In the genomic region with DNA sequence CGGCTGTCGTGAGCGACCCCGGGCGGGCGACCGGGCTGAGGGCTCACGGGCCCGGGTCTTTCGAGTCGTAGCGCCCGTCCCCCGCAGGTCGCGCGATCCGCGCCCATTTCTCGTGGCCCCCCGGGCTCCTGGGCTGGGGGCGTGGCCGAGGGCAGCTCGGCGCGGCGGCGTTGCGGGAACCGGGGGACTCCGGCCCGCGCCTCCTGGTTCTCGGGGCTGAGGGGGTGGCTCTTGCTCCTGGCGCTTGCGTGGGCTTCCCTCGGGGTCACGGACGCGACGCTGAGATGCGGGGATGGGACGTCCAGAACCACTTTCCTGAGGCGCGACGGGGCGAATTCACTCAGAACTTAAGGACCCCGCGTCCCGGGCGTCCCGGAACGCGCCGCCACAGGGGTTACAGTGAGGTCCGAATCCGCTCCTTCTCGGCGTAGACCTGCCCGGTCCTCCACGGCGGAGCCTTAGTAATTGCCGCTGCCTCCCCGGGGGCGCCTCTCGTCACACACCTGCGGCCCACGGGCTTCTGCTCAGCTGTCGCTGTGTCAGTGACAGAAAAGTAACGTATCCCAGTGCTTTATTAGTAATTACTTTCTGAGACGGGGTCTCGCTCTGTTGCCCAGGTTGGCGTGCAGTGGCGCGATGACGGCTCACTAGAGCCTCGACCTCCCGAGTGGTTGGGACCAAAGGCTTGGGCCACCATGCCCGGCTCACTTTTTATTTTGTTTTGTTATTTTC, we compare ENCODE assay signal across 1 cellular context.
TF ChIP-seq lines count a peak whose summit lies in the region.

No MANE protein-coding gene starts in this region.

TF ChIP-seq in GM23338, 12 proteins besides CTCF, POLR2A, EP300 and RAD21 (continued from another document):
- TF ChIP-seq, protein P1, sequence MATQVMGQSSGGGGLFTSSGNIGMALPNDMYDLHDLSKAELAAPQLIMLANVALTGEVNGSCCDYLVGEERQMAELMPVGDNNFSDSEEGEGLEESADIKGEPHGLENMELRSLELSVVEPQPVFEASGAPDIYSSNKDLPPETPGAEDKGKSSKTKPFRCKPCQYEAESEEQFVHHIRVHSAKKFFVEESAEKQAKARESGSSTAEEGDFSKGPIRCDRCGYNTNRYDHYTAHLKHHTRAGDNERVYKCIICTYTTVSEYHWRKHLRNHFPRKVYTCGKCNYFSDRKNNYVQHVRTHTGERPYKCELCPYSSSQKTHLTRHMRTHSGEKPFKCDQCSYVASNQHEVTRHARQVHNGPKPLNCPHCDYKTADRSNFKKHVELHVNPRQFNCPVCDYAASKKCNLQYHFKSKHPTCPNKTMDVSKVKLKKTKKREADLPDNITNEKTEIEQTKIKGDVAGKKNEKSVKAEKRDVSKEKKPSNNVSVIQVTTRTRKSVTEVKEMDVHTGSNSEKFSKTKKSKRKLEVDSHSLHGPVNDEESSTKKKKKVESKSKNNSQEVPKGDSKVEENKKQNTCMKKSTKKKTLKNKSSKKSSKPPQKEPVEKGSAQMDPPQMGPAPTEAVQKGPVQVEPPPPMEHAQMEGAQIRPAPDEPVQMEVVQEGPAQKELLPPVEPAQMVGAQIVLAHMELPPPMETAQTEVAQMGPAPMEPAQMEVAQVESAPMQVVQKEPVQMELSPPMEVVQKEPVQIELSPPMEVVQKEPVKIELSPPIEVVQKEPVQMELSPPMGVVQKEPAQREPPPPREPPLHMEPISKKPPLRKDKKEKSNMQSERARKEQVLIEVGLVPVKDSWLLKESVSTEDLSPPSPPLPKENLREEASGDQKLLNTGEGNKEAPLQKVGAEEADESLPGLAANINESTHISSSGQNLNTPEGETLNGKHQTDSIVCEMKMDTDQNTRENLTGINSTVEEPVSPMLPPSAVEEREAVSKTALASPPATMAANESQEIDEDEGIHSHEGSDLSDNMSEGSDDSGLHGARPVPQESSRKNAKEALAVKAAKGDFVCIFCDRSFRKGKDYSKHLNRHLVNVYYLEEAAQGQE (IDR thresholded peaks at IDR 0.05; ENCODE audit: unreplicated experiment) = no peak
- TF ChIP-seq, protein P2, sequence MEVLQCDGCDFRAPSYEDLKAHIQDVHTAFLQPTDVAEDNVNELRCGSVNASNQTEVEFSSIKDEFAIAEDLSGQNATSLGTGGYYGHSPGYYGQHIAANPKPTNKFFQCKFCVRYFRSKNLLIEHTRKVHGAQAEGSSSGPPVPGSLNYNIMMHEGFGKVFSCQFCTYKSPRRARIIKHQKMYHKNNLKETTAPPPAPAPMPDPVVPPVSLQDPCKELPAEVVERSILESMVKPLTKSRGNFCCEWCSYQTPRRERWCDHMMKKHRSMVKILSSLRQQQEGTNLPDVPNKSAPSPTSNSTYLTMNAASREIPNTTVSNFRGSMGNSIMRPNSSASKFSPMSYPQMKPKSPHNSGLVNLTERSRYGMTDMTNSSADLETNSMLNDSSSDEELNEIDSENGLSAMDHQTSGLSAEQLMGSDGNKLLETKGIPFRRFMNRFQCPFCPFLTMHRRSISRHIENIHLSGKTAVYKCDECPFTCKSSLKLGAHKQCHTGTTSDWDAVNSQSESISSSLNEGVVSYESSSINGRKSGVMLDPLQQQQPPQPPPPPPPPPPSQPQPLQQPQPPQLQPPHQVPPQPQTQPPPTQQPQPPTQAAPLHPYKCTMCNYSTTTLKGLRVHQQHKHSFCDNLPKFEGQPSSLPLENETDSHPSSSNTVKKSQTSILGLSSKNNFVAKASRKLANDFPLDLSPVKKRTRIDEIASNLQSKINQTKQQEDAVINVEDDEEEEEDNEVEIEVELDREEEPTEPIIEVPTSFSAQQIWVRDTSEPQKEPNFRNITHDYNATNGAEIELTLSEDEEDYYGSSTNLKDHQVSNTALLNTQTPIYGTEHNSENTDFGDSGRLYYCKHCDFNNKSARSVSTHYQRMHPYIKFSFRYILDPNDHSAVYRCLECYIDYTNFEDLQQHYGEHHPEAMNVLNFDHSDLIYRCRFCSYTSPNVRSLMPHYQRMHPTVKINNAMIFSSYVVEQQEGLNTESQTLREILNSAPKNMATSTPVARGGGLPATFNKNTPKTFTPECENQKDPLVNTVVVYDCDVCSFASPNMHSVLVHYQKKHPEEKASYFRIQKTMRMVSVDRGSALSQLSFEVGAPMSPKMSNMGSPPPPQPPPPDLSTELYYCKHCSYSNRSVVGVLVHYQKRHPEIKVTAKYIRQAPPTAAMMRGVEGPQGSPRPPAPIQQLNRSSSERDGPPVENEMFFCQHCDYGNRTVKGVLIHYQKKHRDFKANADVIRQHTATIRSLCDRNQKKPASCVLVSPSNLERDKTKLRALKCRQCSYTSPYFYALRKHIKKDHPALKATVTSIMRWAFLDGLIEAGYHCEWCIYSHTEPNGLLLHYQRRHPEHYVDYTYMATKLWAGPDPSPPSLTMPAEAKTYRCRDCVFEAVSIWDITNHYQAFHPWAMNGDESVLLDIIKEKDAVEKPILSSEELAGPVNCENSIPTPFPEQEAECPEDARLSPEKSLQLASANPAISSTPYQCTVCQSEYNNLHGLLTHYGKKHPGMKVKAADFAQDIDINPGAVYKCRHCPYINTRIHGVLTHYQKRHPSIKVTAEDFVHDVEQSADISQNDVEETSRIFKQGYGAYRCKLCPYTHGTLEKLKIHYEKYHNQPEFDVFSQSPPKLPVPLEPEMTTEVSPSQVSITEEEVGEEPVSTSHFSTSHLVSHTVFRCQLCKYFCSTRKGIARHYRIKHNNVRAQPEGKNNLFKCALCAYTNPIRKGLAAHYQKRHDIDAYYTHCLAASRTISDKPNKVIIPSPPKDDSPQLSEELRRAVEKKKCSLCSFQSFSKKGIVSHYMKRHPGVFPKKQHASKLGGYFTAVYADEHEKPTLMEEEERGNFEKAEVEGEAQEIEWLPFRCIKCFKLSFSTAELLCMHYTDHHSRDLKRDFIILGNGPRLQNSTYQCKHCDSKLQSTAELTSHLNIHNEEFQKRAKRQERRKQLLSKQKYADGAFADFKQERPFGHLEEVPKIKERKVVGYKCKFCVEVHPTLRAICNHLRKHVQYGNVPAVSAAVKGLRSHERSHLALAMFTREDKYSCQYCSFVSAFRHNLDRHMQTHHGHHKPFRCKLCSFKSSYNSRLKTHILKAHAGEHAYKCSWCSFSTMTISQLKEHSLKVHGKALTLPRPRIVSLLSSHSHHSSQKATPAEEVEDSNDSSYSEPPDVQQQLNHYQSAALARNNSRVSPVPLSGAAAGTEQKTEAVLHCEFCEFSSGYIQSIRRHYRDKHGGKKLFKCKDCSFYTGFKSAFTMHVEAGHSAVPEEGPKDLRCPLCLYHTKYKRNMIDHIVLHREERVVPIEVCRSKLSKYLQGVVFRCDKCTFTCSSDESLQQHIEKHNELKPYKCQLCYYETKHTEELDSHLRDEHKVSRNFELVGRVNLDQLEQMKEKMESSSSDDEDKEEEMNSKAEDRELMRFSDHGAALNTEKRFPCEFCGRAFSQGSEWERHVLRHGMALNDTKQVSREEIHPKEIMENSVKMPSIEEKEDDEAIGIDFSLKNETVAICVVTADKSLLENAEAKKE (CRISPR knock-in tag; IDR thresholded peaks at IDR 0.05) = no peak
- TF ChIP-seq POLR2AphosphoS5 (IDR thresholded peaks at IDR 0.05; ENCODE audit: low read depth) (no peak), NANOG (IDR thresholded peaks at IDR 0.05; ENCODE audit: borderline replicate concordance) (no peak)
